In genomic region chr3:119221779-119222320, GRCh38 we compare ENCODE assay signal across 25 cellular contexts. TPM values are rescaled to one million over a fixed set of nuclear protein-coding genes. Genes with fewer than 3 reads are reported as not detected.
DNase-seq lines count a peak whose midpoint lies in the region; ATAC-seq and TF ChIP-seq lines count a peak whose summit lies in the region.
"Had no signal": no experiment of that assay in that cellular context is flagged by ENCODE, and none has a peak within 500 bp of the region (broad histone marks: within the 10 kb centered on the region; RNA-seq: fewer than 3 reads in every experiment).

No MANE protein-coding gene starts in this region.

- peaks cover 42% of the 10 kb centered on the region for H3K36me3 Mint-ChIP-seq in stimulated activated naive CD8-positive, alpha-beta T cell treated with anti-CD3 and anti-CD28 coated beads, Interleukin-15, Interleukin-2, amounts not matched to agents 100 ng/mL and 50 ng/mL, for 24 hours (ENCODE audit: low read depth)
- peaks cover 4% of the 10 kb centered on the region for H3K36me3 Mint-ChIP-seq in T-helper 17 cell (ENCODE audit: low read depth)

- ATAC-seq in stimulated activated naive CD8-positive, alpha-beta T cell treated with anti-CD3 and anti-CD28 coated beads, Interleukin-15, amount 100 ng/mL, for 72 hours: no peak
- no peak for ATAC-seq in T-helper 17 cell
- no peak for ATAC-seq in HG03571 (IDR thresholded peaks at IDR 0.05; ENCODE audit: unreplicated experiment)
- ATAC-seq in upper lobe of left lung (ENCODE audit: low FRiP score in 2 of 2): no peak
- ATAC-seq: GM23338 had no signal

- 83 to 88% methylated on average over 2 of the region's 2 CpGs for WGBS in transverse colon (ENCODE audit: low coverage in 1 of 2), 2 donors
- 83 to 92% methylated on average over 2 of the region's 2 CpGs for WGBS in upper lobe of left lung, 2 donors

- no peaks in the 10 kb centered on the region for H3K9me3 Mint-ChIP-seq in stimulated activated naive CD8-positive, alpha-beta T cell treated with anti-CD3 and anti-CD28 coated beads, Interleukin-15, Interleukin-2, amounts not matched to agents 100 ng/mL and 50 ng/mL, for 24 hours
- H3K9me3 Mint-ChIP-seq in stimulated activated naive CD8-positive, alpha-beta T cell treated with anti-CD3 and anti-CD28 coated beads, Interleukin-15, amount 100 ng/mL, for 72 hours: no peaks in the 10 kb centered on the region
- H3K9me3 Mint-ChIP-seq: activated T-helper 2 cell treated with anti-CD3 and anti-CD28 coated beads, Interferon-gamma antibody, Interleukin-2, Interleukin-4, amounts not matched to agents 10 μg/mL and 5 μg/mL and 100 μg/mL, durations not matched to agents 14 hours and 24 hours and 36 hours; GM23338 had no signal

- H3K27me3 Mint-ChIP-seq in stimulated activated naive CD8-positive, alpha-beta T cell treated with anti-CD3 and anti-CD28 coated beads, Interleukin-15, Interleukin-2, amounts not matched to agents 100 ng/mL and 50 ng/mL, for 24 hours: no peaks in the 10 kb centered on the region
- H3K27me3 Mint-ChIP-seq in stimulated activated naive CD8-positive, alpha-beta T cell treated with anti-CD3 and anti-CD28 coated beads, Interleukin-15, amount 100 ng/mL, for 72 hours: no peaks in the 10 kb centered on the region
- H3K27me3 Mint-ChIP-seq in T-helper 17 cell: no peaks in the 10 kb centered on the region

- H3K4me3 ChIP-seq in fibroblast of the aortic adventitia (ENCODE audit: low read depth, low read length): no peak overlapping the region
- H3K4me3 ChIP-seq in transverse colon: no peak overlapping the region
- H3K4me3 ChIP-seq in upper lobe of left lung: no peak overlapping the region
- H3K4me3 ChIP-seq: GM23338, lower lobe of right lung, PC-9, skin epidermis had no signal

- peak overlapping the region; percentile 37 to 63 (median 53) for H3K27ac ChIP-seq in transverse colon
- H3K27ac ChIP-seq in upper lobe of left lung: no peak overlapping the region
- H3K27ac ChIP-seq: lower lobe of right lung, neutrophil, PC-9, skin epidermis had no signal

- intact Hi-C loops in transverse colon (cut with DNase I; ENCODE audit: low total_unique reads): no loop called here

- no peak overlapping the region for H3K4me3 Mint-ChIP-seq in stimulated activated naive CD8-positive, alpha-beta T cell treated with anti-CD3 and anti-CD28 coated beads, Interleukin-15, Interleukin-2, amounts not matched to agents 100 ng/mL and 50 ng/mL, for 24 hours
- H3K4me3 Mint-ChIP-seq in stimulated activated naive CD8-positive, alpha-beta T cell treated with anti-CD3 and anti-CD28 coated beads, Interleukin-15, amount 100 ng/mL, for 72 hours: no peak overlapping the region
- no peak overlapping the region for H3K4me3 Mint-ChIP-seq in T-helper 17 cell
- H3K4me3 Mint-ChIP-seq: GM23338 had no signal

- no peak for TF ChIP-seq EP300 in transverse colon (IDR thresholded peaks at IDR 0.05; ENCODE audit: low read depth)
- TF ChIP-seq EP300 in upper lobe of left lung (IDR thresholded peaks at IDR 0.05): no peak

- H3K27ac Mint-ChIP-seq in stimulated activated naive CD8-positive, alpha-beta T cell treated with anti-CD3 and anti-CD28 coated beads, Interleukin-15, Interleukin-2, amounts not matched to agents 100 ng/mL and 50 ng/mL, for 24 hours: peak overlapping the region; percentile 18
- H3K27ac Mint-ChIP-seq in stimulated activated naive CD8-positive, alpha-beta T cell treated with anti-CD3 and anti-CD28 coated beads, Interleukin-15, amount 100 ng/mL, for 72 hours: no peak overlapping the region
- peak overlapping the region; percentile 67 for H3K27ac Mint-ChIP-seq in T-helper 17 cell
- H3K27ac Mint-ChIP-seq: activated T-helper 2 cell treated with anti-CD3 and anti-CD28 coated beads, Interferon-gamma antibody, Interleukin-2, Interleukin-4, amounts not matched to agents 10 μg/mL and 5 μg/mL and 100 μg/mL, durations not matched to agents 14 hours and 24 hours and 36 hours; GM23338 had no signal

- H3K27me3 ChIP-seq in transverse colon (no peaks in the 10 kb centered on the region), upper lobe of left lung (no peaks in the 10 kb centered on the region)
- H3K27me3 ChIP-seq: neutrophil had no signal

- in situ Hi-C loops in transverse colon (cut with MboI; ENCODE audit: low pct_ligation_motif_present in 1 of 4, low pct_unique_long_range_greater_than_20kb in 1 of 4, low sequenced_read_pairs in 3 of 4): no loop called here

- H3K4me1 ChIP-seq in transverse colon (peaks cover 0 to 54% (median 19%) of the 10 kb centered on the region in 4 donors), upper lobe of left lung (no peaks in the 10 kb centered on the region)
- H3K4me1 ChIP-seq: lower lobe of right lung had no signal

- DNase-seq in stimulated activated naive CD8-positive, alpha-beta T cell treated with anti-CD3 and anti-CD28 coated beads, Interleukin-15, amount 100 ng/mL, for 72 hours: no peak
- DNase-seq in T-helper 17 cell: no peak
- peak; percentile 42 for DNase-seq in fibroblast of the aortic adventitia (ENCODE audit: low read depth)
- no peak for DNase-seq in transverse colon
- no peak for DNase-seq in upper lobe of left lung
- DNase-seq in SKM-1 treated with dmso at 0.1 percent for 144 hours (lab: John Stamatoyannopoulos, UW; ENCODE audit: unreplicated experiment): no peak
- DNase-seq: AML-193; anterior cingulate cortex; caudate nucleus; DMS79; erythroblast; kidney; lower lobe of right lung; NCI-H1092; NCI-H187 treated with DMSO at 0.1 percent for 48 hours; NCI-H774; PC-9; SHP77 treated with DMSO at 0.1 percent for 48 hours; stimulated activated CD4-positive, alpha-beta T cell treated with anti-CD3 and anti-CD28 coated beads, Interleukin-1b, Interleukin-23, amount 100 ng/mL, for 48 hours had no signal

- TF ChIP-seq POLR2A in transverse colon (IDR thresholded peaks at IDR 0.05) (no peak), upper lobe of left lung (IDR thresholded peaks at IDR 0.05) (no peak)

- H3K9me3 ChIP-seq in T-helper 17 cell (ENCODE audit: control insufficient read depth, low read length, poor library complexity, severe bottlenecking) (no peaks in the 10 kb centered on the region), transverse colon (no peaks in the 10 kb centered on the region), upper lobe of left lung (no peaks in the 10 kb centered on the region)
- H3K9me3 ChIP-seq: lower lobe of right lung, neutrophil had no signal

- H3K36me3 ChIP-seq in transverse colon: peaks cover 0 to 45% (median 10%) of the 10 kb centered on the region in 4 donors
- peaks cover 9 to 78% (median 49%) of the 10 kb centered on the region in 4 donors for H3K36me3 ChIP-seq in upper lobe of left lung

- peaks cover 14% of the 10 kb centered on the region for H3K4me1 Mint-ChIP-seq in stimulated activated naive CD8-positive, alpha-beta T cell treated with anti-CD3 and anti-CD28 coated beads, Interleukin-15, Interleukin-2, amounts not matched to agents 100 ng/mL and 50 ng/mL, for 24 hours (ENCODE audit: low read depth)
- H3K4me1 Mint-ChIP-seq in stimulated activated naive CD8-positive, alpha-beta T cell treated with anti-CD3 and anti-CD28 coated beads, Interleukin-15, amount 100 ng/mL, for 72 hours: peaks cover 25% of the 10 kb centered on the region
- H3K4me1 Mint-ChIP-seq in T-helper 17 cell: peaks cover 25% of the 10 kb centered on the region
- H3K4me1 Mint-ChIP-seq: GM23338 had no signal

- TF ChIP-seq CTCF in fibroblast of the aortic adventitia (IDR thresholded peaks at IDR 0.05; ENCODE audit: insufficient read depth, low read length) (no peak), transverse colon (IDR thresholded peaks at IDR 0.05) (no peak), upper lobe of left lung (IDR thresholded peaks at IDR 0.05) (no peak)

RNA-seq across cellular contexts. Expression of gene B4GALT4, which starts 18.8 kb away (rescaled TPM):
- total RNA-seq in T-helper 17 cell (10 to 100 TPM; 14.6 to 24.7 TPM), fibroblast of the aortic adventitia (ENCODE audit: low replicate concordance) (22.4 and 41.3 TPM in 2 replicates), transverse colon (10 to 100 TPM; 27.7 to 54.2 (median 52.0) TPM), upper lobe of left lung (10 to 100 TPM in 5 of 6 donors, 1 to 10 TPM in 1; 7.3 to 24.3 (median 16.6) TPM)

RNA-seq across cellular contexts. Expression of gene UPK1B, which starts 48.5 kb away (rescaled TPM):
- not detected for total RNA-seq in T-helper 17 cell
- 0.09 TPM in 1 of 2 replicates, not detected in the other for total RNA-seq in fibroblast of the aortic adventitia (ENCODE audit: low replicate concordance)
- total RNA-seq in transverse colon: under 1 TPM in 1 of 4 donors, not detected in 3; 0.95 TPM
- total RNA-seq in upper lobe of left lung: under 1 TPM in 1 of 6 donors, not detected in 5; 0.57 TPM
- total RNA-seq: activated T-helper 2 cell treated with anti-CD3 and anti-CD28 coated beads, Interferon-gamma antibody, Interleukin-2, Interleukin-4, amounts not matched to agents 10 μg/mL and 5 μg/mL and 100 μg/mL, durations not matched to agents 14 hours and 24 hours and 36 hours; lower lobe of right lung; PC-9 had no signal

Comparison
In these comparisons a context has a peak if more than half of its experiments do, and no peak if none do; other contexts are left out.
1. H3K27ac Mint-ChIP-seq: peak in stimulated activated naive CD8-positive, alpha-beta T cell treated with anti-CD3 and anti-CD28 coated beads, Interleukin-15, Interleukin-2, amounts not matched to agents 100 ng/mL and 50 ng/mL, for 24 hours (single experiment) and T-helper 17 cell (single experiment); none in stimulated activated naive CD8-positive, alpha-beta T cell treated with anti-CD3 and anti-CD28 coated beads, Interleukin-15, amount 100 ng/mL, for 72 hours (0 of 2).
2. H3K27ac ChIP-seq: peak in transverse colon (4 of 4); none in upper lobe of left lung (0 of 4).